In genomic region chr16:4814046-4814445, GRCh38 we compare ENCODE assay signal across 16 cellular contexts. TPM values are rescaled to one million over a fixed set of nuclear protein-coding genes. Genes with fewer than 3 reads are reported as not detected.
"Had no signal": no experiment of that assay in that cellular context is flagged by ENCODE, and none has a peak within 500 bp of the region (broad histone marks: within the 10 kb centered on the region; RNA-seq: fewer than 3 reads in every experiment).

No MANE protein-coding gene starts in this region.

- H3K4me1 ChIP-seq: spleen had no signal

- DNase-seq: activated CD4-positive, alpha-beta T cell treated with anti-CD3 and anti-CD28 coated beads for 4 hours; activated CD8-positive, alpha-beta memory T cell treated with anti-CD3 and anti-CD28 coated beads, Interleukin-2, amount 50 U/mL, for 48 hours; activated CD8-positive, alpha-beta T cell treated with anti-CD3 and anti-CD28 coated beads for 36 hours; activated naive CD4-positive, alpha-beta T cell; caudate nucleus; cortex of kidney; spleen; stimulated activated CD4-positive, alpha-beta T cell treated with anti-CD3 and anti-CD28 coated beads, Interleukin-1b, Interleukin-23, amount 100 ng/mL, for 48 hours; stimulated activated naive B cell treated with anti-CD40 and anti-IgM and Interleukin-4, amounts not matched to agents 10 μg/mL and 1 μg/mL and 100 μg/mL, for 72 hours had no signal

- H3K27ac ChIP-seq: spleen had no signal

- H3K4me3 ChIP-seq: spleen had no signal

- H3K27me3 ChIP-seq: spleen had no signal

- H3K9me3 ChIP-seq: spleen had no signal

- ATAC-seq: activated CD8-positive, alpha-beta T cell treated with anti-CD3 and anti-CD28 coated beads for 36 hours; SK-N-SH treated with all-trans-retinoic acid at 6 μM for 48 hours; stimulated activated naive B cell treated with anti-CD40 and anti-IgM and Interleukin-4, amounts not matched to agents 10 μg/mL and 1 μg/mL and 100 μg/mL, for 72 hours had no signal

RNA-seq across cellular contexts. Expression of gene SMIM22, which starts 18.9 kb away (rescaled TPM):
- total RNA-seq: activated CD8-positive, alpha-beta T cell treated with anti-CD3 and anti-CD28 coated beads for 36 hours; activated T-helper 1 cell treated with anti-CD3 and anti-CD28 coated beads, Interleukin-12 subunit alpha, Interleukin-12 subunit beta, Interleukin-2, Interleukin-4 antibody, amounts not matched to agents 30 ng/mL and 10 ng/mL and 1 ng/mL, durations not matched to agents 14 hours and 24 hours and 36 hours; mesenteric fat pad; osteocyte; spleen; T-helper 1 cell treated with Interleukin-12 subunit alpha and Interleukin-12 subunit beta and Interleukin-4 antibody, amounts not matched to agents 30 ng/mL and 1 ng/mL, for 36 hours had no signal

RNA-seq across cellular contexts. Expression of gene SEPTIN12, which starts 25.9 kb away (rescaled TPM):
- total RNA-seq: activated CD8-positive, alpha-beta T cell treated with anti-CD3 and anti-CD28 coated beads for 36 hours; activated T-helper 1 cell treated with anti-CD3 and anti-CD28 coated beads, Interleukin-12 subunit alpha, Interleukin-12 subunit beta, Interleukin-2, Interleukin-4 antibody, amounts not matched to agents 30 ng/mL and 10 ng/mL and 1 ng/mL, durations not matched to agents 14 hours and 24 hours and 36 hours; epithelial cell of proximal tubule; liver; mesenteric fat pad; osteocyte; spleen; T-helper 1 cell treated with Interleukin-12 subunit alpha and Interleukin-12 subunit beta and Interleukin-4 antibody, amounts not matched to agents 30 ng/mL and 1 ng/mL, for 36 hours had no signal
